ENCODE assay signal across 1 cellular context in the genomic region with DNA sequence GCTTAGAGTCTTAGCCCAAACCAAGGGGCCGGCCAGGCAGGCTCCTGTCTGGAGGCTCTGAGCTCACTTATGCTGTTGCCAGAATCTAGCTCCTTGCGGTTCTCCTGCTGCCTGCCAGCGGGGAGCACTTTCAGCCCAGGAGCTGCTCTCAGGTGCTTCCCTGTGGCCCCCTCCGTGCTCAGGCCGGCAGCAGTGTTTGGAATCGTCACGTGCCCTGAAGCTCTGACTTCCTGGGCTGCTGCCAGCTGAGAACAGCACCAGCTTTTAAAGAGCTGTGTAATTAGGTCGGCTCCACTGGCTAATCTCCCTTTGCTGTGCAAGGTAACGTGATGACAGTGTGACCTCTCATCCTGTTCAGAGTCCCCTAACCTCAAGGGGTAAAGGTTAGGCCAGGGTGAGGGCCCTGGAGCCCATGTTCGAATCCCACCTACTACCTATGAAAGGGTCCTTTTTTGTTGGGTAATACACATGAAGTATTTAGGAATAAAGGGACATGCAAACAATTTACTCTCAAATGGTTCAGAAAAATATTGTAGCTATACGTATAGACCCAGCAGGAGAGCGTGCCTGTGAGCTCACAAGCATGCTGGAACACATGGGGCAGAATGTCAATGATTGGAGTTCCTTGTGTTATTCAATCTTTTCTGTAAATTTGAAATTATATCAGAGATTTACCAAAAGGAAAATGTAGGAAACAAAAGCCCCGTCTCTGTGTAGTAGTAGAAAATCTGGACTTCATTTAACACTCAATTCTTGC.
TF ChIP-seq lines count a peak whose summit lies in the region.

No MANE protein-coding gene starts in this region.

TF ChIP-seq in Ishikawa, 13 proteins besides CTCF, POLR2A, EP300 and RAD21 (continued from another document):
- TF ChIP-seq, protein P1, sequence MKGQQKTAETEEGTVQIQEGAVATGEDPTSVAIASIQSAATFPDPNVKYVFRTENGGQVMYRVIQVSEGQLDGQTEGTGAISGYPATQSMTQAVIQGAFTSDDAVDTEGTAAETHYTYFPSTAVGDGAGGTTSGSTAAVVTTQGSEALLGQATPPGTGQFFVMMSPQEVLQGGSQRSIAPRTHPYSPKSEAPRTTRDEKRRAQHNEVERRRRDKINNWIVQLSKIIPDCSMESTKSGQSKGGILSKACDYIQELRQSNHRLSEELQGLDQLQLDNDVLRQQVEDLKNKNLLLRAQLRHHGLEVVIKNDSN (IDR thresholded peaks at IDR 0.05): peak; percentile 97
- no peak for TF ChIP-seq CREB1 (IDR thresholded peaks at IDR 0.05; ENCODE audit: low read depth)
